17 cellular contexts compared by ENCODE assay signal in genomic region chr4:38523054-38523453, GRCh38.
DNase-seq lines count a peak whose midpoint lies in the region; ATAC-seq and TF ChIP-seq lines count a peak whose summit lies in the region.
"Had no signal": no experiment of that assay in that cellular context is flagged by ENCODE, and none has a peak within 500 bp of the region (broad histone marks: within the 10 kb centered on the region; RNA-seq: fewer than 3 reads in every experiment).

No MANE protein-coding gene starts in this region.

- 84 to 87% methylated on average over 5 of the region's 5 CpGs for whole genome bisulfite sequencing in aorta, 2 donors

- ATAC-seq in Right ventricle myocardium superior (ENCODE audit: poor library complexity) = peak; percentile 43
- ATAC-seq in aorta (ENCODE audit: low FRiP score) = peak; percentile 49

- H3K36me3 ChIP-seq in right atrium auricular region = no peaks in the 10 kb centered on the region
- H3K36me3 ChIP-seq in aorta (ENCODE audit: control insufficient read depth in 1 of 2, insufficient read depth in 2 of 2, low read length in 1 of 2) = no peaks in the 10 kb centered on the region
- H3K36me3 ChIP-seq in OCI-LY7 (ENCODE audit: insufficient read depth, low read length) = no peaks in the 10 kb centered on the region
- H3K36me3 ChIP-seq: SJSA1 had no signal

- CTCF ChIA-PET in OCI-LY7 (lab: Charles Lee; ENCODE audit: unreplicated experiment) = no interaction called here

- H3K4me1 ChIP-seq in right atrium auricular region (no peaks in the 10 kb centered on the region), aorta (ENCODE audit: control insufficient read depth in 1 of 2, insufficient read depth in 2 of 2, low read length in 2 of 2) (no peaks in the 10 kb centered on the region), OCI-LY7 (ENCODE audit: insufficient read depth, low read length, poor library complexity, severe bottlenecking) (no peaks in the 10 kb centered on the region)
- H3K4me1 ChIP-seq: SJSA1 had no signal

- intact Hi-C loops in Right ventricle myocardium superior (cut with DNase I) = no loop called here
- intact Hi-C loops in aorta (cut with DNase I) = no loop called here
- intact Hi-C loops in OCI-LY7 (cut with micrococcal nuclease; ENCODE audit: unreplicated experiment) = no loop called here

- no peaks in the 10 kb centered on the region for H3K9me3 ChIP-seq in right atrium auricular region
- H3K9me3 ChIP-seq in aorta (ENCODE audit: control insufficient read depth, low read length) = no peaks in the 10 kb centered on the region
- H3K9me3 ChIP-seq in OCI-LY7 (ENCODE audit: low read length) = no peaks in the 10 kb centered on the region
- H3K9me3 ChIP-seq: SJSA1 had no signal

- H3K27ac ChIP-seq in right atrium auricular region (no peak overlapping the region), aorta (ENCODE audit: low read depth in 1 of 2, low read length in 2 of 2) (no peak overlapping the region), OCI-LY7 (ENCODE audit: low read depth, low read length, poor library complexity, severe bottlenecking) (no peak overlapping the region)
- H3K27ac ChIP-seq: SJSA1 had no signal

- H3K4me3 ChIP-seq in right atrium auricular region (no peak overlapping the region), aorta (ENCODE audit: low read length in 2 of 2) (no peak overlapping the region), OCI-LY7 (ENCODE audit: low read depth, low read length, poor library complexity, severe bottlenecking) (no peak overlapping the region)
- H3K4me3 ChIP-seq: SJSA1 had no signal

- no peak overlapping the region for H3K4me2 ChIP-seq in OCI-LY7 (ENCODE audit: low read length)

- DNase-seq in Right ventricle myocardium superior (peak; percentile 53), right atrium auricular region (ENCODE audit: low spot score) (no peak), OCI-M1 (lab: John Stamatoyannopoulos, UW) (peak; percentile 56), inferior parietal cortex (ENCODE audit: extremely low spot score) (peak; percentile 7), aorta (peak in 1 of 2 donors; percentile 70), OCI-LY7 (ENCODE audit: low spot score) (no peak), GM20000 (ENCODE audit: low spot score) (no peak), NCI-H82 treated with DMSO at 0.1 percent for 48 hours (lab: John Stamatoyannopoulos, UW; ENCODE audit: unreplicated experiment) (no peak)
- DNase-seq: CD4-positive, CD25-positive, alpha-beta regulatory T cell; DMS79 treated with DMSO at 0.1 percent for 48 hours; HFFc6; NCI-H1417 treated with DMSO at 0.1 percent for 48 hours; NCI-H2029; NCI-H2171 treated with DMSO at 0.1 percent for 48 hours; NCI-H510A; NCI-H82 had no signal

- no peaks in the 10 kb centered on the region for H3K9me2 ChIP-seq in OCI-LY7 (ENCODE audit: insufficient read depth, low read length)

- no TSS peak for BruUV-seq in OCI-LY7 (replicated peaks; lab: Mats Ljungman, UMichigan)

- POLR2A ChIA-PET in OCI-LY7 (lab: Charles Lee) = interaction anchor here (1.2 kb wide), 1 partner anchor 16 kb away, joined by 3 read pairs; no protein-coding TSS in a partner anchor

- TF ChIP-seq CTCF in right atrium auricular region (IDR thresholded peaks at IDR 0.05) = no peak
- TF ChIP-seq CTCF in OCI-LY7 (conservative IDR thresholded peaks at IDR 0.05; ENCODE audit: low read length) = no peak
- TF ChIP-seq CTCF in GM20000 (IDR thresholded peaks at IDR 0.05; ENCODE audit: extremely low read depth, missing control alignments) = no peak

- H4K20me1 ChIP-seq in OCI-LY7 (ENCODE audit: insufficient read depth, low read length) = no peaks in the 10 kb centered on the region

- H2AFZ ChIP-seq in OCI-LY7 (ENCODE audit: low read length) = no peak overlapping the region

- H3K79me2 ChIP-seq in OCI-LY7 (ENCODE audit: insufficient read depth, low read depth, low read length) = no peaks in the 10 kb centered on the region

- H3K27me3 ChIP-seq in right atrium auricular region = no peaks in the 10 kb centered on the region
- H3K27me3 ChIP-seq in aorta (ENCODE audit: control insufficient read depth in 1 of 2, insufficient read depth in 2 of 2, low read length in 1 of 2) = no peaks in the 10 kb centered on the region
- H3K27me3 ChIP-seq: SJSA1 had no signal

Comparison
In these comparisons a context has a peak if more than half of its experiments do, and no peak if none do; other contexts are left out.
1. DNase-seq: peak in Right ventricle myocardium superior (single experiment), OCI-M1 (single experiment) and inferior parietal cortex (single experiment); none in right atrium auricular region (single experiment), OCI-LY7 (single experiment), GM20000 (single experiment) and NCI-H82 treated with DMSO at 0.1 percent for 48 hours (single experiment).